ENCODE assay signal across 1 cellular context in the genomic region with DNA sequence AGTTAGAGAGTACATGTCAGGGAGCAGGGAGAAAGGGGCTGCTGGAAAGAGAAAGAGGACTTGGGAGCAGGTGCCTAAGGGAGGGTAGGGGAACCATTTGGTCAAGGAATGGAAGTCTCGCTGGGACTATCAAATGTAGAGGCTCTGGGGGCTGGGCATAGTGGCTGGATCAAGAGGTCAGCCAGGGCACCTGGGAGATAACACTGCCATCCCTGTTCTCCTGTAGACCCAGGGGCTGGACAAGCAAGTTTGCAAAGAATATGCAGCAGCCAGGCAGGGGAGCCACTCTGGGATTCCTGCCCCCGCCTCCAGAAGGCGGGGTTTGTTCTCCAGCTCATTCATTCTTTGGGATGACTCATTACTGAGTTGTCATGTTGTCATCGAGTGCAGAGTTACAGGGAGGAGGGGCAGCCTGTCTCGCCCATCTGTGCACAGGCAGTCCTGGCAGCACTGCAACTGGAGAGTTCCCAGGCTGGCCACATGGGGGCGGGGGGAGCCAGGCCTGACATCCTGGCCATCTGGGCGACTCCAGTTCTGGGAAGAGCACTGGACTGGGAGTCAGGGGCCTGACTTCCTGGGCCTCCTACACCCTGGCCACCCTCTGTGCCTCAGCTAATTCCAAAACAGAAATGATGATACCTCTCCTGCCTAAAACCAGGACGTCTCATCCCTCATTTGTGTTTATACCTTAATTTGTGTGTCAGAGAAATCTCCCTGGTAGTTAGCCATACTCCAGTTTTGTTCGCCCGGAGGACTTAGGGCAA.
TF ChIP-seq lines count a peak whose summit lies in the region.

No MANE protein-coding gene starts in this region.

TF ChIP-seq in HepG2, 621 proteins besides CTCF, POLR2A, EP300 and RAD21 (continued from another document and continues in another):
- TF ChIP-seq ZNF431 (CRISPR knock-in tag; IDR thresholded peaks at IDR 0.05; ENCODE audit: borderline replicate concordance, low read depth) (peak; percentile 35; the same call in 1 of the 2 replicates), ZNF224 (CRISPR knock-in tag; IDR thresholded peaks at IDR 0.05) (peak; percentile 70; the same call in 1 of the 2 replicates), KDM3A (CRISPR knock-in tag; IDR thresholded peaks at IDR 0.05; ENCODE audit: low read depth) (peak; percentile 96; the same call in 1 of the 2 replicates), EEA1 (CRISPR knock-in tag; IDR thresholded peaks at IDR 0.05; ENCODE audit: borderline replicate concordance) (peak; percentile 21; the same call in 1 of the 2 replicates), KLF16 (CRISPR knock-in tag; IDR thresholded peaks at IDR 0.05) (peak in 1 of 2 experiments; percentile 90; a peak in 2 of 4 replicates), ZNF724P (CRISPR knock-in tag; IDR thresholded peaks at IDR 0.05; ENCODE audit: borderline replicate concordance) (no peak), NCOA1 (CRISPR knock-in tag; IDR thresholded peaks at IDR 0.05) (no peak), POLR2G (IDR thresholded peaks at IDR 0.05; ENCODE audit: low read depth, low read length) (no peak), FOXO1 (CRISPR knock-in tag; IDR thresholded peaks at IDR 0.05) (peak; percentile 85), TAF1 (CRISPR knock-in tag; IDR thresholded peaks at IDR 0.05) (no peak), ELF1 (CRISPR knock-in tag; IDR thresholded peaks at IDR 0.05) (peak; percentile 53; the same call in 1 of the 2 replicates), DNMT3B (CRISPR knock-in tag; conservative IDR thresholded peaks at IDR 0.05) (no peak), ZNF674 (CRISPR knock-in tag; IDR thresholded peaks at IDR 0.05; ENCODE audit: low read depth) (no peak), ZNF235 (CRISPR knock-in tag; IDR thresholded peaks at IDR 0.05; ENCODE audit: borderline replicate concordance) (no peak), HCFC1 (IDR thresholded peaks at IDR 0.05; ENCODE audit: low read depth, low read length) (peak; percentile 13; the same call in 1 of the 2 replicates), HNRNPLL (IDR thresholded peaks at IDR 0.05; ENCODE audit: low read depth, low read length, poor library complexity, severe bottlenecking) (no peak), ZNF501 (CRISPR knock-in tag; IDR thresholded peaks at IDR 0.05) (peak; percentile 93), SNAPC2 (CRISPR knock-in tag; IDR thresholded peaks at IDR 0.05) (0 out of 2 replicates have a peak, but pooled peaks have one; percentile 60), ZNF614 (CRISPR knock-in tag; IDR thresholded peaks at IDR 0.05; ENCODE audit: borderline replicate concordance) (peak; percentile 92), ZNF629 (CRISPR knock-in tag; conservative IDR thresholded peaks at IDR 0.05) (no peak), SP5 (CRISPR knock-in tag; IDR thresholded peaks at IDR 0.05; ENCODE audit: borderline replicate concordance, low read depth) (peak; percentile 95), THYN1 (CRISPR knock-in tag; IDR thresholded peaks at IDR 0.05; ENCODE audit: borderline replicate concordance, low read depth) (no peak), ATF1 (CRISPR knock-in tag; IDR thresholded peaks at IDR 0.05) (no peak), RBM39 (IDR thresholded peaks at IDR 0.05; ENCODE audit: low read depth, low read length, poor library complexity, severe bottlenecking) (no peak), ZFP62 (CRISPR knock-in tag; IDR thresholded peaks at IDR 0.05) (no peak), NPAS2 (CRISPR knock-in tag; IDR thresholded peaks at IDR 0.05; ENCODE audit: borderline replicate concordance) (no peak), ZSCAN12 (CRISPR knock-in tag; IDR thresholded peaks at IDR 0.05) (no peak), CEBPB (IDR thresholded peaks at IDR 0.05; ENCODE audit: borderline replicate concordance, low read depth, low read length) (peak; percentile 76), ZNF660 (CRISPR knock-in tag; IDR thresholded peaks at IDR 0.05; ENCODE audit: borderline replicate concordance, low read depth) (no peak), ZNF20 (CRISPR knock-in tag; IDR thresholded peaks at IDR 0.05) (no peak), SMAD9 (CRISPR knock-in tag; IDR thresholded peaks at IDR 0.05) (no peak), ARNTL (CRISPR knock-in tag; IDR thresholded peaks at IDR 0.05) (no peak), ZNF234 (CRISPR knock-in tag; conservative IDR thresholded peaks at IDR 0.05) (no peak)
- TF ChIP-seq, protein P1, sequence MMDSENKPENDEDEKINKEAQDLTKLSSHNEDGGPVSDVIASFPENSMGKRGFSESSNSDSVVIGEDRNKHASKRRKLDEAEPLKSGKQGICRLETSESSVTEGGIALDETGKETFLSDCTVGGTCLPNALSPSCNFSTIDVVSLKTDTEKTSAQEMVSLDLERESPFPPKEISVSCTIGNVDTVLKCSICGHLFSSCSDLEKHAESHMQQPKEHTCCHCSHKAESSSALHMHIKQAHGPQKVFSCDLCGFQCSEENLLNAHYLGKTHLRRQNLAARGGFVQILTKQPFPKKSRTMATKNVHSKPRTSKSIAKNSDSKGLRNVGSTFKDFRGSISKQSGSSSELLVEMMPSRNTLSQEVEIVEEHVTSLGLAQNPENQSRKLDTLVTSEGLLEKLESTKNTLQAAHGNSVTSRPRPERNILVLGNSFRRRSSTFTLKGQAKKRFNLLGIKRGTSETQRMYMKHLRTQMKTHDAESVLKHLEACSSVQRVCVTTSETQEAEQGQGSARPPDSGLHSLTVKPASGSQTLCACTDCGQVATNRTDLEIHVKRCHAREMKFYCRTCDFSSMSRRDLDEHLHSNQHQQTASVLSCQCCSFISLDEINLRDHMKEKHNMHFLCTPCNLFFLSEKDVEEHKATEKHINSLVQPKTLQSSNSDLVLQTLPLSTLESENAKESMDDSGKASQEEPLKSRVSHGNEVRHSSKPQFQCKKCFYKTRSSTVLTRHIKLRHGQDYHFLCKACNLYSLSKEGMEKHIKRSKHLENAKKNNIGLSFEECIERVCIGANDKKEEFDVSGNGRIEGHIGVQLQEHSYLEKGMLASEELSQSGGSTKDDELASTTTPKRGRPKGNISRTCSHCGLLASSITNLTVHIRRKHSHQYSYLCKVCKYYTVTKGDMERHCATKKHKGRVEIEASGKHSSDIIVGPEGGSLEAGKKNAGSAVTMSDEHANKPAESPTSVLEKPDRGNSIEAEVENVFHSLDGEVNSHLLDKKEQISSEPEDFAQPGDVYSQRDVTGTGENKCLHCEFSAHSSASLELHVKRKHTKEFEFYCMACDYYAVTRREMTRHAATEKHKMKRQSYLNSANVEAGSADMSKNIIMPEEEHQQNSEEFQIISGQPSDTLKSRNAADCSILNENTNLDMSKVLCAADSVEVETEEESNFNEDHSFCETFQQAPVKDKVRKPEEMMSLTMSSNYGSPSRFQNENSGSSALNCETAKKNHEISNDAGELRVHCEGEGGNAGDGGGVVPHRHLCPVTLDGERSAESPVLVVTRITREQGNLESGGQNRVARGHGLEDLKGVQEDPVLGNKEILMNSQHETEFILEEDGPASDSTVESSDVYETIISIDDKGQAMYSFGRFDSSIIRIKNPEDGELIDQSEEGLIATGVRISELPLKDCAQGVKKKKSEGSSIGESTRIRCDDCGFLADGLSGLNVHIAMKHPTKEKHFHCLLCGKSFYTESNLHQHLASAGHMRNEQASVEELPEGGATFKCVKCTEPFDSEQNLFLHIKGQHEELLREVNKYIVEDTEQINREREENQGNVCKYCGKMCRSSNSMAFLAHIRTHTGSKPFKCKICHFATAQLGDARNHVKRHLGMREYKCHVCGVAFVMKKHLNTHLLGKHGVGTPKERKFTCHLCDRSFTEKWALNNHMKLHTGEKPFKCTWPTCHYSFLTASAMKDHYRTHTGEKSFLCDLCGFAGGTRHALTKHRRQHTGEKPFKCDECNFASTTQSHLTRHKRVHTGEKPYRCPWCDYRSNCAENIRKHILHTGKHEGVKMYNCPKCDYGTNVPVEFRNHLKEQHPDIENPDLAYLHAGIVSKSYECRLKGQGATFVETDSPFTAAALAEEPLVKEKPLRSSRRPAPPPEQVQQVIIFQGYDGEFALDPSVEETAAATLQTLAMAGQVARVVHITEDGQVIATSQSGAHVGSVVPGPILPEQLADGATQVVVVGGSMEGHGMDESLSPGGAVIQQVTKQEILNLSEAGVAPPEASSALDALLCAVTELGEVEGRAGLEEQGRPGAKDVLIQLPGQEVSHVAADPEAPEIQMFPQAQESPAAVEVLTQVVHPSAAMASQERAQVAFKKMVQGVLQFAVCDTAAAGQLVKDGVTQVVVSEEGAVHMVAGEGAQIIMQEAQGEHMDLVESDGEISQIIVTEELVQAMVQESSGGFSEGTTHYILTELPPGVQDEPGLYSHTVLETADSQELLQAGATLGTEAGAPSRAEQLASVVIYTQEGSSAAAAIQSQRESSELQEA (CRISPR knock-in tag; IDR thresholded peaks at IDR 0.05; ENCODE audit: not compliant biosample characterization), result no peak
- TF ChIP-seq, protein P2, sequence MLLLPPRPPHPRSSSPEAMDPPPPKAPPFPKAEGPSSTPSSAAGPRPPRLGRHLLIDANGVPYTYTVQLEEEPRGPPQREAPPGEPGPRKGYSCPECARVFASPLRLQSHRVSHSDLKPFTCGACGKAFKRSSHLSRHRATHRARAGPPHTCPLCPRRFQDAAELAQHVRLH (CRISPR knock-in tag; IDR thresholded peaks at IDR 0.05; ENCODE audit: borderline replicate concordance, low read depth), result peak; percentile 98
- TF ChIP-seq, protein P3, sequence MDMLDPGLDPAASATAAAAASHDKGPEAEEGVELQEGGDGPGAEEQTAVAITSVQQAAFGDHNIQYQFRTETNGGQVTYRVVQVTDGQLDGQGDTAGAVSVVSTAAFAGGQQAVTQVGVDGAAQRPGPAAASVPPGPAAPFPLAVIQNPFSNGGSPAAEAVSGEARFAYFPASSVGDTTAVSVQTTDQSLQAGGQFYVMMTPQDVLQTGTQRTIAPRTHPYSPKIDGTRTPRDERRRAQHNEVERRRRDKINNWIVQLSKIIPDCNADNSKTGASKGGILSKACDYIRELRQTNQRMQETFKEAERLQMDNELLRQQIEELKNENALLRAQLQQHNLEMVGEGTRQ (IDR thresholded peaks at IDR 0.05; ENCODE audit: low read depth, low read length), result no peak
- TF ChIP-seq, protein P3 (CRISPR knock-in tag; IDR thresholded peaks at IDR 0.05; ENCODE audit: borderline replicate concordance), result no peak; the same call in 1 of the 2 replicates
- TF ChIP-seq, protein P4, sequence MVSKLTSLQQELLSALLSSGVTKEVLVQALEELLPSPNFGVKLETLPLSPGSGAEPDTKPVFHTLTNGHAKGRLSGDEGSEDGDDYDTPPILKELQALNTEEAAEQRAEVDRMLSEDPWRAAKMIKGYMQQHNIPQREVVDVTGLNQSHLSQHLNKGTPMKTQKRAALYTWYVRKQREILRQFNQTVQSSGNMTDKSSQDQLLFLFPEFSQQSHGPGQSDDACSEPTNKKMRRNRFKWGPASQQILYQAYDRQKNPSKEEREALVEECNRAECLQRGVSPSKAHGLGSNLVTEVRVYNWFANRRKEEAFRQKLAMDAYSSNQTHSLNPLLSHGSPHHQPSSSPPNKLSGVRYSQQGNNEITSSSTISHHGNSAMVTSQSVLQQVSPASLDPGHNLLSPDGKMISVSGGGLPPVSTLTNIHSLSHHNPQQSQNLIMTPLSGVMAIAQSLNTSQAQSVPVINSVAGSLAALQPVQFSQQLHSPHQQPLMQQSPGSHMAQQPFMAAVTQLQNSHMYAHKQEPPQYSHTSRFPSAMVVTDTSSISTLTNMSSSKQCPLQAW (CRISPR knock-in tag; IDR thresholded peaks at IDR 0.05), result peak; percentile 92
- TF ChIP-seq, protein P5, sequence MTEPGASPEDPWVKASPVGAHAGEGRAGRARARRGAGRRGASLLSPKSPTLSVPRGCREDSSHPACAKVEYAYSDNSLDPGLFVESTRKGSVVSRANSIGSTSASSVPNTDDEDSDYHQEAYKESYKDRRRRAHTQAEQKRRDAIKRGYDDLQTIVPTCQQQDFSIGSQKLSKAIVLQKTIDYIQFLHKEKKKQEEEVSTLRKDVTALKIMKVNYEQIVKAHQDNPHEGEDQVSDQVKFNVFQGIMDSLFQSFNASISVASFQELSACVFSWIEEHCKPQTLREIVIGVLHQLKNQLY (CRISPR knock-in tag; IDR thresholded peaks at IDR 0.05), result 0 out of 2 replicates have a peak, but pooled peaks have one; percentile 48
- TF ChIP-seq, protein P6, sequence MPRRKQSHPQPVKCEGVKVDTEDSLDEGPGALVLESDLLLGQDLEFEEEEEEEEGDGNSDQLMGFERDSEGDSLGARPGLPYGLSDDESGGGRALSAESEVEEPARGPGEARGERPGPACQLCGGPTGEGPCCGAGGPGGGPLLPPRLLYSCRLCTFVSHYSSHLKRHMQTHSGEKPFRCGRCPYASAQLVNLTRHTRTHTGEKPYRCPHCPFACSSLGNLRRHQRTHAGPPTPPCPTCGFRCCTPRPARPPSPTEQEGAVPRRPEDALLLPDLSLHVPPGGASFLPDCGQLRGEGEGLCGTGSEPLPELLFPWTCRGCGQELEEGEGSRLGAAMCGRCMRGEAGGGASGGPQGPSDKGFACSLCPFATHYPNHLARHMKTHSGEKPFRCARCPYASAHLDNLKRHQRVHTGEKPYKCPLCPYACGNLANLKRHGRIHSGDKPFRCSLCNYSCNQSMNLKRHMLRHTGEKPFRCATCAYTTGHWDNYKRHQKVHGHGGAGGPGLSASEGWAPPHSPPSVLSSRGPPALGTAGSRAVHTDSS (CRISPR knock-in tag; conservative IDR thresholded peaks at IDR 0.05), result no peak
- TF ChIP-seq, protein P7, sequence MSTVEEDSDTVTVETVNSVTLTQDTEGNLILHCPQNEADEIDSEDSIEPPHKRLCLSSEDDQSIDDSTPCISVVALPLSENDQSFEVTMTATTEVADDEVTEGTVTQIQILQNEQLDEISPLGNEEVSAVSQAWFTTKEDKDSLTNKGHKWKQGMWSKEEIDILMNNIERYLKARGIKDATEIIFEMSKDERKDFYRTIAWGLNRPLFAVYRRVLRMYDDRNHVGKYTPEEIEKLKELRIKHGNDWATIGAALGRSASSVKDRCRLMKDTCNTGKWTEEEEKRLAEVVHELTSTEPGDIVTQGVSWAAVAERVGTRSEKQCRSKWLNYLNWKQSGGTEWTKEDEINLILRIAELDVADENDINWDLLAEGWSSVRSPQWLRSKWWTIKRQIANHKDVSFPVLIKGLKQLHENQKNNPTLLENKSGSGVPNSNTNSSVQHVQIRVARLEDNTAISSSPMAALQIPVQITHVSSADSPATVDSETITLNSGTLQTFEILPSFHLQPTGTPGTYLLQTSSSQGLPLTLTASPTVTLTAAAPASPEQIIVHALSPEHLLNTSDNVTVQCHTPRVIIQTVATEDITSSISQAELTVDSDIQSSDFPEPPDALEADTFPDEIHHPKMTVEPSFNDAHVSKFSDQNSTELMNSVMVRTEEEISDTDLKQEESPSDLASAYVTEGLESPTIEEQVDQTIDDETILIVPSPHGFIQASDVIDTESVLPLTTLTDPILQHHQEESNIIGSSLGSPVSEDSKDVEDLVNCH (CRISPR knock-in tag; IDR thresholded peaks at IDR 0.05), result no peak
